Comparison of ENCODE assay signal across 30 cellular contexts in genomic region chr19:16345457-16345856, GRCh38. TPM values are rescaled to one million over a fixed set of nuclear protein-coding genes. Genes with fewer than 3 reads are reported as not detected.
A peak's percentile ranks its signal among the peaks of the same experiment; 100 is the strongest.
DNase-seq lines count a peak whose midpoint lies in the region; ATAC-seq, FAIRE-seq and TF ChIP-seq lines count a peak whose summit lies in the region.
"Had no signal": no experiment of that assay in that cellular context is flagged by ENCODE, and none has a peak within 500 bp of the region (broad histone marks: within the 10 kb centered on the region; RNA-seq: fewer than 3 reads in every experiment).

No MANE protein-coding gene starts in this region.

- DNase-seq in heart right ventricle: no peak
- no peak for DNase-seq in Right ventricle myocardium inferior (ENCODE audit: missing footprints)
- peak; percentile 58 for DNase-seq in endothelial cell of umbilical vein (ENCODE audit: low read depth, low spot score)
- DNase-seq in lower lobe of right lung: no peak
- no peak for DNase-seq in suprapubic skin (ENCODE audit: low spot score in 2 of 2)
- DNase-seq in SW480 (ENCODE audit: low spot score): no peak
- no peak for DNase-seq in Karpas-422
- DNase-seq: activated CD4-positive, CD25-positive, alpha-beta regulatory T cell treated with anti-CD3 and anti-CD28 coated beads, Interleukin-2, amount 50 U/mL, for 72 hours; activated CD8-positive, alpha-beta T cell treated with anti-CD3 and anti-CD28 coated beads for 36 hours; CD8-positive, alpha-beta memory T cell; colonic mucosa; effector memory CD4-positive, alpha-beta T cell; erythroblast; foreskin keratinocyte; H9; hippocampal formation; NCI-H1417 treated with DMSO at 0.1 percent for 48 hours; NCI-H2081; NCI-H226; Peyer's patch; SJCRH30; stimulated activated naive CD8-positive, alpha-beta T cell treated with anti-CD3 and anti-CD28 coated beads, Interleukin-15, Interleukin-2, amounts not matched to agents 100 U/mL and 50 U/mL, for 24 hours; thyroid gland had no signal

- no peak for TF ChIP-seq EP300 in suprapubic skin (IDR thresholded peaks at IDR 0.05)

- H3K4me1 ChIP-seq in heart right ventricle (peaks cover 5 to 83% (median 58%) of the 10 kb centered on the region in 9 donors), endothelial cell of umbilical vein (ENCODE audit: control insufficient read depth, extremely low read depth, insufficient read depth, low read length) (peaks cover 22% of the 10 kb centered on the region), lower lobe of right lung (peaks cover 41% of the 10 kb centered on the region), suprapubic skin (peaks cover 17% of the 10 kb centered on the region), Karpas-422 (ENCODE audit: low read length) (peaks cover 17% of the 10 kb centered on the region)
- H3K4me1 ChIP-seq: A549, breast epithelium, colonic mucosa, foreskin keratinocyte, prostate gland, SJCRH30 had no signal

- H3K9me3 ChIP-seq in heart right ventricle (no peaks in the 10 kb centered on the region), endothelial cell of umbilical vein (replicated peaks; ENCODE audit: control insufficient read depth, insufficient read depth, low read length) (no peaks in the 10 kb centered on the region), lower lobe of right lung (no peaks in the 10 kb centered on the region), suprapubic skin (no peaks in the 10 kb centered on the region), Karpas-422 (ENCODE audit: low read length) (no peaks in the 10 kb centered on the region)
- H3K9me3 ChIP-seq: A549, breast epithelium, colonic mucosa, Peyer's patch, prostate gland, SJCRH30, thyroid gland had no signal

- POLR2A ChIA-PET in endothelial cell of umbilical vein (lab: Charles Lee): no interaction called here

- no peaks in the 10 kb centered on the region for H3K9me2 ChIP-seq in Karpas-422 (replicated peaks; ENCODE audit: insufficient read depth, low read length)

- ATAC-seq in heart right ventricle: peak in 5 of 8 donors; percentile 11 to 39 (median 18)
- no peak for ATAC-seq in Right ventricle myocardium inferior
- ATAC-seq in lower lobe of right lung: no peak
- ATAC-seq in GM19324 (IDR thresholded peaks at IDR 0.05; ENCODE audit: low FRiP score, unreplicated experiment): no peak
- ATAC-seq: A549; activated CD8-positive, alpha-beta T cell treated with anti-CD3 and anti-CD28 coated beads for 36 hours; activated naive CD4-positive, alpha-beta T cell treated with anti-CD3 and anti-CD28 coated beads, Interleukin-2, amount 50 U/mL, for 72 hours; foreskin keratinocyte; stimulated activated naive CD8-positive, alpha-beta T cell treated with anti-CD3 and anti-CD28 coated beads, Interleukin-15, Interleukin-2, amounts not matched to agents 100 U/mL and 50 U/mL, for 24 hours had no signal

- no peaks in the 10 kb centered on the region for H3K36me3 ChIP-seq in heart right ventricle
- H3K36me3 ChIP-seq in endothelial cell of umbilical vein (ENCODE audit: control insufficient read depth in 2 of 2, extremely low read depth in 1 of 2, insufficient read depth in 2 of 2, low read length in 2 of 2): no peaks in the 10 kb centered on the region
- no peaks in the 10 kb centered on the region for H3K36me3 ChIP-seq in lower lobe of right lung
- H3K36me3 ChIP-seq in suprapubic skin: no peaks in the 10 kb centered on the region
- no peaks in the 10 kb centered on the region for H3K36me3 ChIP-seq in Karpas-422 (ENCODE audit: insufficient read depth, low read length)
- H3K36me3 ChIP-seq: breast epithelium, colonic mucosa, Peyer's patch, prostate gland, SJCRH30, thyroid gland had no signal

- 62 to 74% methylated on average over 4 of the region's 4 CpGs for WGBS in heart right ventricle, 2 donors
- WGBS in suprapubic skin: 70% methylated on average over 4 of the region's 4 CpGs

- dilution Hi-C loops in endothelial cell of umbilical vein (cut with MboI; ENCODE audit: extremely low pct_ligation_motif_present, low sequenced_read_pairs): no loop called here

- TF ChIP-seq POLR2A in endothelial cell of umbilical vein (IDR thresholded peaks at IDR 0.05; ENCODE audit: low read depth, low read length) (no peak), suprapubic skin (IDR thresholded peaks at IDR 0.05) (no peak)

- H3K79me2 ChIP-seq in endothelial cell of umbilical vein (ENCODE audit: control insufficient read depth, insufficient read depth, low read length) (no peaks in the 10 kb centered on the region), Karpas-422 (ENCODE audit: low read length) (no peaks in the 10 kb centered on the region)

- no peaks in the 10 kb centered on the region for H3K9me1 ChIP-seq in endothelial cell of umbilical vein (replicated peaks; ENCODE audit: control insufficient read depth, extremely low read depth, insufficient read depth, low read length)

- H4K20me1 ChIP-seq in endothelial cell of umbilical vein (replicated peaks; ENCODE audit: control insufficient read depth, extremely low read depth, insufficient read depth, low read length): no peaks in the 10 kb centered on the region
- peaks cover 3% of the 10 kb centered on the region; the same call in 1 of the 2 replicates for H4K20me1 ChIP-seq in Karpas-422 (ENCODE audit: insufficient read depth, low read depth, low read length)

- TF ChIP-seq CTCF in heart right ventricle (IDR thresholded peaks at IDR 0.05) (no peak), endothelial cell of umbilical vein (IDR thresholded peaks at IDR 0.05; ENCODE audit: extremely low read depth in 1 of 2, insufficient read depth in 1 of 2, low read depth in 1 of 2, low read length in 2 of 2) (no peak), lower lobe of right lung (IDR thresholded peaks at IDR 0.05) (no peak), suprapubic skin (IDR thresholded peaks at IDR 0.05) (no peak)

- H3K27ac ChIP-seq in heart right ventricle (peak overlapping the region; percentile 45 to 95 (median 76)), endothelial cell of umbilical vein (ENCODE audit: insufficient read depth, low read depth, low read length) (no peak overlapping the region), lower lobe of right lung (peak overlapping the region; percentile 37), suprapubic skin (peak overlapping the region; percentile 31), Karpas-422 (ENCODE audit: low read length) (no peak overlapping the region)
- H3K27ac ChIP-seq: A549, colonic mucosa, foreskin keratinocyte, SJCRH30 had no signal

- H3K4me2 ChIP-seq in endothelial cell of umbilical vein (ENCODE audit: insufficient read depth, low read length) (no peak overlapping the region), Karpas-422 (ENCODE audit: low read depth, low read length, poor library complexity, severe bottlenecking) (no peak overlapping the region)
- H3K4me2 ChIP-seq: A549 had no signal

- no peak for FAIRE-seq in endothelial cell of umbilical vein (lab: Jason Lieb, UNC)
- FAIRE-seq: A549, GM12892, TTC549 had no signal

- H3K9ac ChIP-seq in endothelial cell of umbilical vein (replicated peaks; ENCODE audit: extremely low read depth, insufficient read depth, low read length) (no peak overlapping the region), Karpas-422 (ENCODE audit: low read length) (no peak overlapping the region)

- H3K4me3 ChIP-seq in heart right ventricle: no peak overlapping the region
- H3K4me3 ChIP-seq in endothelial cell of umbilical vein (replicated peaks in 1 of 3; ENCODE audit: insufficient read depth in 1 of 3, low read depth in 1 of 3, low read length in 3 of 3): no peak overlapping the region
- H3K4me3 ChIP-seq in lower lobe of right lung: no peak overlapping the region
- H3K4me3 ChIP-seq in suprapubic skin: no peak overlapping the region
- H3K4me3 ChIP-seq in Karpas-422 (ENCODE audit: low read length): no peak overlapping the region
- H3K4me3 ChIP-seq: A549, breast epithelium, colonic mucosa, Peyer's patch, prostate gland, SJCRH30, thyroid gland had no signal

- H2AFZ ChIP-seq in endothelial cell of umbilical vein (ENCODE audit: low read depth, low read length) (no peak overlapping the region), Karpas-422 (ENCODE audit: low read length) (no peak overlapping the region)

- no peaks in the 10 kb centered on the region for H3K27me3 ChIP-seq in heart right ventricle
- no peaks in the 10 kb centered on the region for H3K27me3 ChIP-seq in endothelial cell of umbilical vein (ENCODE audit: control insufficient read depth in 2 of 2, insufficient read depth in 2 of 2, low read length in 2 of 2)
- no peaks in the 10 kb centered on the region for H3K27me3 ChIP-seq in lower lobe of right lung (ENCODE audit: low read depth)
- H3K27me3 ChIP-seq in suprapubic skin: no peaks in the 10 kb centered on the region
- H3K27me3 ChIP-seq in Karpas-422 (ENCODE audit: low read length): 0 out of 2 replicates have a peak, but pooled peaks cover 4% of the 10 kb centered on the region
- H3K27me3 ChIP-seq: breast epithelium, colonic mucosa, Peyer's patch, SJCRH30, thyroid gland had no signal

- intact Hi-C loops in heart right ventricle (cut with DNase I): loop anchor here in 3 of 10 donors (5.0 kb wide), 1 partner anchor 37 kb away; no protein-coding TSS in a partner anchor
- intact Hi-C loops in Right ventricle myocardium inferior (cut with DNase I): no loop called here
- intact Hi-C loops in endothelial cell of umbilical vein (cut with micrococcal nuclease): no loop called here
- intact Hi-C loops in lower lobe of right lung (cut with DNase I): no loop called here

- CTCF ChIA-PET in endothelial cell of umbilical vein (lab: Charles Lee): interaction anchor here (2.2 kb wide), 1 partner anchor 38 kb away, joined by 6 read pairs; no protein-coding TSS in a partner anchor

- BruUV-seq in endothelial cell of umbilical vein (replicated peaks; lab: Mats Ljungman, UMichigan): no TSS peak

TF ChIP-seq in endothelial cell of umbilical vein, 7 proteins besides CTCF, POLR2A, EP300 and RAD21 (continues in another document):
- no peak for TF ChIP-seq MYC (IDR thresholded peaks at IDR 0.05; ENCODE audit: low read depth, low read length)
- TF ChIP-seq, protein P1, sequence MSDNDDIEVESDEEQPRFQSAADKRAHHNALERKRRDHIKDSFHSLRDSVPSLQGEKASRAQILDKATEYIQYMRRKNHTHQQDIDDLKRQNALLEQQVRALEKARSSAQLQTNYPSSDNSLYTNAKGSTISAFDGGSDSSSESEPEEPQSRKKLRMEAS (IDR thresholded peaks at IDR 0.05; ENCODE audit: insufficient read depth, insufficient read length): no peak

RNA-seq across cellular contexts. Expression of gene KLF2, which starts 20.8 kb away (rescaled TPM):
- 10 to 100 TPM; 25.5 to 76.2 (median 50.4) TPM for total RNA-seq in heart right ventricle
- 10 to 100 TPM; 22.4 to 73.5 TPM for polyA plus RNA-seq in heart right ventricle
- 73.1 TPM for total RNA-seq in Right ventricle myocardium inferior
- total RNA-seq in endothelial cell of umbilical vein: 23.4 and 37.7 TPM in 2 replicates
- 30.3 and 30.6 TPM in 2 replicates for polyA plus RNA-seq in endothelial cell of umbilical vein
- 14.0 and 24.3 TPM in 2 replicates for polyA plus RNA-seq in endothelial cell of umbilical vein (2011; cell fraction: cytosol; rRNA removed)
- polyA plus RNA-seq in endothelial cell of umbilical vein (2011; cell fraction: nucleus; rRNA removed): 54.3 and 60.2 TPM in 2 replicates
- polyA plus RNA-seq in endothelial cell of umbilical vein (2012): 30.3 and 45.3 TPM in 2 replicates
- polyA minus RNA-seq in endothelial cell of umbilical vein: 2.1 and 3.0 TPM in 2 replicates
- 2.5 TPM for polyA minus RNA-seq in endothelial cell of umbilical vein (2011; cell fraction: cytosol; rRNA and poly(A)+ RNA removed)
- polyA minus RNA-seq in endothelial cell of umbilical vein (2011; cell fraction: nucleus; rRNA and poly(A)+ RNA removed): 15.2 and 55.6 TPM in 2 replicates
- 137 TPM for total RNA-seq in lower lobe of right lung
- total RNA-seq in suprapubic skin: 10 to 100 TPM; 27.0 to 41.1 (median 36.9) TPM
- 0.22 TPM in 1 of 2 replicates, not detected in the other for total RNA-seq in Karpas-422 (2014; rRNA removed; shearing (Covaris generic); ENCODE audit: low replicate concordance)

Comparison
In these comparisons a context has a peak if more than half of its experiments do, and no peak if none do; other contexts are left out.
1. ATAC-seq: peak in heart right ventricle (5 of 8); none in Right ventricle myocardium inferior (single experiment), lower lobe of right lung (0 of 2) and GM19324 (single experiment).
2. H3K27ac ChIP-seq: peak in heart right ventricle (10 of 10), lower lobe of right lung (single experiment) and suprapubic skin (single experiment); none in endothelial cell of umbilical vein (single experiment) and Karpas-422 (single experiment).
3. RNA of gene KLF2, which starts 20.8 kb away (total RNA-seq): 137 TPM in lower lobe of right lung (single experiment), 73.1 TPM in Right ventricle myocardium inferior (single experiment), 25.5 to 76.2 TPM in heart right ventricle, 27.0 to 41.1 TPM in suprapubic skin and 23.4 to 37.7 TPM in endothelial cell of umbilical vein; 0.22 TPM in Karpas-422; every median in the first group is over 10 times any median in the second.